17 cellular contexts compared by ENCODE assay signal in genomic region chr21:22174746-22175145, GRCh38.
DNase-seq lines count a peak whose midpoint lies in the region; ATAC-seq, FAIRE-seq and TF ChIP-seq lines count a peak whose summit lies in the region.
"Had no signal": no experiment of that assay in that cellular context is flagged by ENCODE, and none has a peak within 500 bp of the region (broad histone marks: within the 10 kb centered on the region; RNA-seq: fewer than 3 reads in every experiment).

No MANE protein-coding gene starts in this region.

- peak; percentile 68 for DNase-seq in HS-5 (ENCODE audit: low read depth)
- DNase-seq in RPMI7951 (ENCODE audit: low read depth): peak; percentile 8
- DNase-seq in bronchial epithelial cell (ENCODE audit: low read depth): peak; percentile 27
- peak; percentile 2 for DNase-seq in urothelium cell line (ENCODE audit: low spot score)
- DNase-seq in CD8-positive, alpha-beta T cell: no peak
- DNase-seq in cerebellum (ENCODE audit: low spot score): no peak
- DNase-seq in activated CD4-positive, alpha-beta T cell treated with anti-CD3 and anti-CD28 coated beads for 4 hours: no peak
- DNase-seq: C1 segment of cervical spinal cord; CD4-positive, alpha-beta T cell; DMS79; GM23248; H7; IMR-90 had no signal

- no peak overlapping the region for H3K4me3 Mint-ChIP-seq in CD8-positive, alpha-beta T cell
- H3K4me3 Mint-ChIP-seq: B cell; CD4-positive, alpha-beta T cell had no signal

- H3K4me1 Mint-ChIP-seq in CD8-positive, alpha-beta T cell (ENCODE audit: low read depth): no peaks in the 10 kb centered on the region
- H3K4me1 Mint-ChIP-seq: B cell had no signal

- no peaks in the 10 kb centered on the region for H3K36me3 Mint-ChIP-seq in CD8-positive, alpha-beta T cell

- H3K27me3 Mint-ChIP-seq in CD8-positive, alpha-beta T cell (ENCODE audit: low read depth): no peaks in the 10 kb centered on the region
- H3K27me3 Mint-ChIP-seq: B cell; CD4-positive, alpha-beta T cell had no signal

- no peaks in the 10 kb centered on the region for H3K4me1 ChIP-seq in CD8-positive, alpha-beta T cell (ENCODE audit: insufficient read depth, low read length)

- TF ChIP-seq CTCF in bronchial epithelial cell (IDR thresholded peaks at IDR 0.05; ENCODE audit: insufficient read depth, low read length, severe bottlenecking): no peak
- TF ChIP-seq CTCF in CD8-positive, alpha-beta T cell (IDR thresholded peaks at IDR 0.05): no peak

- intact Hi-C loops in CD8-positive, alpha-beta T cell (cut with DNase I, micrococcal nuclease): no loop called here

- no peak overlapping the region for H3K4me3 ChIP-seq in bronchial epithelial cell (ENCODE audit: low read depth, low read length)
- no peak overlapping the region for H3K4me3 ChIP-seq in CD8-positive, alpha-beta T cell (ENCODE audit: low read depth, low read length)
- H3K4me3 ChIP-seq: GM23248 had no signal

- no peaks in the 10 kb centered on the region for H3K36me3 ChIP-seq in bronchial epithelial cell (ENCODE audit: control insufficient read depth, insufficient read depth, low read length)
- H3K36me3 ChIP-seq in CD8-positive, alpha-beta T cell (ENCODE audit: insufficient read depth, low read length): no peaks in the 10 kb centered on the region

- H3K27me3 ChIP-seq in bronchial epithelial cell (ENCODE audit: control insufficient read depth, insufficient read depth, low read length): no peaks in the 10 kb centered on the region
- H3K27me3 ChIP-seq in CD8-positive, alpha-beta T cell (ENCODE audit: insufficient read depth, low read length): no peaks in the 10 kb centered on the region

- CTCF ChIA-PET in CD8-positive, alpha-beta T cell (lab: Charles Lee): no interaction called here

- H3K27ac Mint-ChIP-seq in CD8-positive, alpha-beta T cell: no peak overlapping the region
- H3K27ac Mint-ChIP-seq: B cell; CD4-positive, alpha-beta T cell had no signal

- peaks cover 14% of the 10 kb centered on the region for H3K9me3 Mint-ChIP-seq in CD8-positive, alpha-beta T cell

- ATAC-seq in CD8-positive, alpha-beta T cell: no peak

- POLR2A ChIA-PET in CD8-positive, alpha-beta T cell (lab: Charles Lee): no interaction called here

- H3K9me3 ChIP-seq in CD8-positive, alpha-beta T cell (ENCODE audit: low read length): no peaks in the 10 kb centered on the region

- no peak overlapping the region for H3K27ac ChIP-seq in CD8-positive, alpha-beta T cell (ENCODE audit: low read depth, low read length)
- H3K27ac ChIP-seq: GM23248 had no signal

- no peak for FAIRE-seq in bronchial epithelial cell (lab: Jason Lieb, UNC)
- no peak for FAIRE-seq in urothelium cell line (lab: Jason Lieb, UNC)
- FAIRE-seq: A204.1, G401.6, GM12891 had no signal

Comparison
In these comparisons a context has a peak if more than half of its experiments do, and no peak if none do; other contexts are left out.
1. DNase-seq: peak in HS-5 (single experiment), RPMI7951 (single experiment), bronchial epithelial cell (single experiment) and urothelium cell line (single experiment); none in CD8-positive, alpha-beta T cell (0 of 7), cerebellum (single experiment) and activated CD4-positive, alpha-beta T cell treated with anti-CD3 and anti-CD28 coated beads for 4 hours (0 of 2).